1 cellular context compared by ENCODE assay signal in the genomic region with DNA sequence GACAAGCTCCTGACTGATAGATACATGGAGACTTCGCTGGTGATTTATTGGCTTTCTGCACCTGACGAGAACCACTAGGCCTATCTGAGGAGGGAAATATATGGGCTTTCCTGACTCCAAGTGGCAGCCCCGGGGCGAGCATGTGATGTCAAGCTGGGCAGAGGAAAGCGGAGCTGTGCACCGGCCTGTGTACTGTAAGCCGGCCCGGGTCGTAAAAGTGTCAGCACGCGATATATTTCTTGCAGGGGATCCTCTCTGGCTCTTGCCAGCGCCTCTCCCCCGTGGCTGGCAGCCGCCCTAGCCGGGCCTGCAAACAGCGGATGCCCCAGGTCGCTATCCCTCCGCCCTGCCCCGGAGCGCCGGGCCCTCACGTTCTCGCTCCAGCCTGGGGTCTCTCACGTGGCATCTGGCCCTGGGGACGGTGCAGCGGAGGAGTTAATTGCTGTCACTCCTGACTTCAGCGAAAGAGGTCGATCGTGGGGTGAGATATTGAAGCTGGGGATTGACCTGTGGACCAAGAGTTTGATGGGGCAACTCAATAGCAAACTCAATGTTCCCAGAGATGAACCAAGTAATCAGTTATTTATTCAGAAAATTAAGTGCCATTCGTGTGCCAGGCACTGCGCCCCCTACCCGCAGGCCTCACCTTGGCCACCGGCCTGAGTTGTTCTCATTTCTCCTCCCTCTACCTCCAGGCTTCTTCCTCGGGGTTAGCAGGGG.
A peak's percentile ranks its signal among the peaks of the same experiment; 100 is the strongest.
TF ChIP-seq lines count a peak whose summit lies in the region.

No MANE protein-coding gene starts in this region.

TF ChIP-seq in HepG2, 621 proteins besides CTCF, POLR2A, EP300 and RAD21 (continued from another document and continues in another):
- TF ChIP-seq, protein P1, sequence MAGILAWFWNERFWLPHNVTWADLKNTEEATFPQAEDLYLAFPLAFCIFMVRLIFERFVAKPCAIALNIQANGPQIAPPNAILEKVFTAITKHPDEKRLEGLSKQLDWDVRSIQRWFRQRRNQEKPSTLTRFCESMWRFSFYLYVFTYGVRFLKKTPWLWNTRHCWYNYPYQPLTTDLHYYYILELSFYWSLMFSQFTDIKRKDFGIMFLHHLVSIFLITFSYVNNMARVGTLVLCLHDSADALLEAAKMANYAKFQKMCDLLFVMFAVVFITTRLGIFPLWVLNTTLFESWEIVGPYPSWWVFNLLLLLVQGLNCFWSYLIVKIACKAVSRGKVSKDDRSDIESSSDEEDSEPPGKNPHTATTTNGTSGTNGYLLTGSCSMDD (CRISPR knock-in tag; IDR thresholded peaks at IDR 0.05) = no peak
- TF ChIP-seq NR2F6 (IDR thresholded peaks at IDR 0.05) (no peak), NR2F6 (CRISPR knock-in tag; IDR thresholded peaks at IDR 0.05) (no peak), ZNF816 (CRISPR knock-in tag; IDR thresholded peaks at IDR 0.05; ENCODE audit: borderline replicate concordance) (no peak), ZNF772 (CRISPR knock-in tag; IDR thresholded peaks at IDR 0.05) (no peak), MIXL1 (CRISPR knock-in tag; IDR thresholded peaks at IDR 0.05) (no peak), HIVEP1 (CRISPR knock-in tag; IDR thresholded peaks at IDR 0.05) (peak; percentile 66), PHF20 (CRISPR knock-in tag; IDR thresholded peaks at IDR 0.05) (no peak), ZZZ3 (CRISPR knock-in tag; IDR thresholded peaks at IDR 0.05; ENCODE audit: borderline replicate concordance) (no peak), AGO2 (optimal IDR thresholded peaks at IDR 0.05; ENCODE audit: low read depth, low read length) (peak; percentile 57), RARG (CRISPR knock-in tag; IDR thresholded peaks at IDR 0.05; ENCODE audit: low read depth) (no peak), SATB2 (CRISPR knock-in tag; IDR thresholded peaks at IDR 0.05) (no peak), ZKSCAN5 (CRISPR knock-in tag; IDR thresholded peaks at IDR 0.05) (no peak), ZNF501 (CRISPR knock-in tag; IDR thresholded peaks at IDR 0.05) (0 out of 2 replicates have a peak, but pooled peaks have one; percentile 17), HNRNPH1 (optimal IDR thresholded peaks at IDR 0.05; ENCODE audit: low read depth, low read length) (no peak), ZNF619 (CRISPR knock-in tag; IDR thresholded peaks at IDR 0.05) (no peak), FOXO1 (CRISPR knock-in tag; IDR thresholded peaks at IDR 0.05) (0 out of 2 replicates have a peak, but pooled peaks have one; percentile 39), CAMTA2 (CRISPR knock-in tag; IDR thresholded peaks at IDR 0.05; ENCODE audit: borderline replicate concordance) (no peak), DNMT3B (CRISPR knock-in tag; conservative IDR thresholded peaks at IDR 0.05) (no peak), ERF (CRISPR knock-in tag; IDR thresholded peaks at IDR 0.05) (no peak), BORCS8-MEF2B (CRISPR knock-in tag; IDR thresholded peaks at IDR 0.05) (peak; percentile 28; the same call in 1 of the 2 replicates), ZNF7 (CRISPR knock-in tag; IDR thresholded peaks at IDR 0.05) (no peak)
- TF ChIP-seq, protein P2, sequence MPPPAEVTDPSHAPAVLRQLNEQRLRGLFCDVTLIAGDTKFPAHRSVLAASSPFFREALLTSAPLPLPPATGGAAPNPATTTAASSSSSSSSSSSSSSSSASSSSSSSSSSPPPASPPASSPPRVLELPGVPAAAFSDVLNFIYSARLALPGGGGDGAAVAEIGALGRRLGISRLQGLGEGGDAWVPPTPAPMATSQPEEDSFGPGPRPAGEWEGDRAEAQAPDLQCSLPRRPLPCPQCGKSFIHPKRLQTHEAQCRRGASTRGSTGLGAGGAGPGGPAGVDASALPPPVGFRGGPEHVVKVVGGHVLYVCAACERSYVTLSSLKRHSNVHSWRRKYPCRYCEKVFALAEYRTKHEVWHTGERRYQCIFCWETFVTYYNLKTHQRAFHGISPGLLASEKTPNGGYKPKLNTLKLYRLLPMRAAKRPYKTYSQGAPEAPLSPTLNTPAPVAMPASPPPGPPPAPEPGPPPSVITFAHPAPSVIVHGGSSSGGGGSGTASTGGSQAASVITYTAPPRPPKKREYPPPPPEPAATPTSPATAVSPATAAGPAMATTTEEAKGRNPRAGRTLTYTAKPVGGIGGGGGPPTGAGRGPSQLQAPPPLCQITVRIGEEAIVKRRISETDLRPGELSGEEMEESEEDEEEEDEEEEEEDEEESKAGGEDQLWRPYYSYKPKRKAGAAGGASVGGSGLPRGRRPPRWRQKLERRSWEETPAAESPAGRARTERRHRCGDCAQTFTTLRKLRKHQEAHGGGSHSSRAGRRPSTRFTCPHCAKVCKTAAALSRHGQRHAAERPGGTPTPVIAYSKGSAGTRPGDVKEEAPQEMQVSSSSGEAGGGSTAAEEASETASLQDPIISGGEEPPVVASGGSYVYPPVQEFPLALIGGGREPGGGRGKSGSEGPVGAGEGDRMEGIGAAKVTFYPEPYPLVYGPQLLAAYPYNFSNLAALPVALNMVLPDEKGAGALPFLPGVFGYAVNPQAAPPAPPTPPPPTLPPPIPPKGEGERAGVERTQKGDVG (CRISPR knock-in tag; IDR thresholded peaks at IDR 0.05; ENCODE audit: borderline replicate concordance) = 0 out of 2 replicates have a peak, but pooled peaks have one; percentile 47
- TF ChIP-seq, protein P3, sequence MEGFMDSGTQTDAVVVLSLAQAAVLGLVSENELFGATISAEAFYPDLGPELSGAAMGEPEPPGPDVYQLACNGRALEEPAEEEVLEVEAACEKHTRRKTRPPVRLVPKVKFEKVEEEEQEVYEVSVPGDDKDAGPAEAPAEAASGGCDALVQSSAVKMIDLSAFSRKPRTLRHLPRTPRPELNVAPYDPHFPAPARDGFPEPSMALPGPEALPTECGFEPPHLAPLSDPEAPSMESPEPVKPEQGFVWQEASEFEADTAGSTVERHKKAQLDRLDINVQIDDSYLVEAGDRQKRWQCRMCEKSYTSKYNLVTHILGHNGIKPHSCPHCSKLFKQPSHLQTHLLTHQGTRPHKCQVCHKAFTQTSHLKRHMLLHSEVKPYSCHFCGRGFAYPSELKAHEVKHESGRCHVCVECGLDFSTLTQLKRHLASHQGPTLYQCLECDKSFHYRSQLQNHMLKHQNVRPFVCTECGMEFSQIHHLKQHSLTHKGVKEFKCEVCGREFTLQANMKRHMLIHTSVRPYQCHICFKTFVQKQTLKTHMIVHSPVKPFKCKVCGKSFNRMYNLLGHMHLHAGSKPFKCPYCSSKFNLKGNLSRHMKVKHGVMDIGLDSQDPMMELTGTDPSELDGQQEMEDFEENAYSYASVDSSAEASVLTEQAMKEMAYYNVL (CRISPR knock-in tag; IDR thresholded peaks at IDR 0.05; ENCODE audit: borderline replicate concordance) = no peak
- TF ChIP-seq, protein P4, sequence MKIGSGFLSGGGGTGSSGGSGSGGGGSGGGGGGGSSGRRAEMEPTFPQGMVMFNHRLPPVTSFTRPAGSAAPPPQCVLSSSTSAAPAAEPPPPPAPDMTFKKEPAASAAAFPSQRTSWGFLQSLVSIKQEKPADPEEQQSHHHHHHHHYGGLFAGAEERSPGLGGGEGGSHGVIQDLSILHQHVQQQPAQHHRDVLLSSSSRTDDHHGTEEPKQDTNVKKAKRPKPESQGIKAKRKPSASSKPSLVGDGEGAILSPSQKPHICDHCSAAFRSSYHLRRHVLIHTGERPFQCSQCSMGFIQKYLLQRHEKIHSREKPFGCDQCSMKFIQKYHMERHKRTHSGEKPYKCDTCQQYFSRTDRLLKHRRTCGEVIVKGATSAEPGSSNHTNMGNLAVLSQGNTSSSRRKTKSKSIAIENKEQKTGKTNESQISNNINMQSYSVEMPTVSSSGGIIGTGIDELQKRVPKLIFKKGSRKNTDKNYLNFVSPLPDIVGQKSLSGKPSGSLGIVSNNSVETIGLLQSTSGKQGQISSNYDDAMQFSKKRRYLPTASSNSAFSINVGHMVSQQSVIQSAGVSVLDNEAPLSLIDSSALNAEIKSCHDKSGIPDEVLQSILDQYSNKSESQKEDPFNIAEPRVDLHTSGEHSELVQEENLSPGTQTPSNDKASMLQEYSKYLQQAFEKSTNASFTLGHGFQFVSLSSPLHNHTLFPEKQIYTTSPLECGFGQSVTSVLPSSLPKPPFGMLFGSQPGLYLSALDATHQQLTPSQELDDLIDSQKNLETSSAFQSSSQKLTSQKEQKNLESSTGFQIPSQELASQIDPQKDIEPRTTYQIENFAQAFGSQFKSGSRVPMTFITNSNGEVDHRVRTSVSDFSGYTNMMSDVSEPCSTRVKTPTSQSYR (CRISPR knock-in tag; IDR thresholded peaks at IDR 0.05; ENCODE audit: borderline replicate concordance) = peak; percentile 7; the same call in 1 of the 2 replicates
- TF ChIP-seq, protein P5, sequence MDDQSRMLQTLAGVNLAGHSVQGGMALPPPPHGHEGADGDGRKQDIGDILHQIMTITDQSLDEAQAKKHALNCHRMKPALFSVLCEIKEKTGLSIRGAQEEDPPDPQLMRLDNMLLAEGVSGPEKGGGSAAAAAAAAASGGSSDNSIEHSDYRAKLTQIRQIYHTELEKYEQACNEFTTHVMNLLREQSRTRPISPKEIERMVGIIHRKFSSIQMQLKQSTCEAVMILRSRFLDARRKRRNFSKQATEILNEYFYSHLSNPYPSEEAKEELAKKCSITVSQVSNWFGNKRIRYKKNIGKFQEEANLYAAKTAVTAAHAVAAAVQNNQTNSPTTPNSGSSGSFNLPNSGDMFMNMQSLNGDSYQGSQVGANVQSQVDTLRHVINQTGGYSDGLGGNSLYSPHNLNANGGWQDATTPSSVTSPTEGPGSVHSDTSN (CRISPR knock-in tag; IDR thresholded peaks at IDR 0.05; ENCODE audit: borderline replicate concordance) = no peak
- TF ChIP-seq, protein P6, sequence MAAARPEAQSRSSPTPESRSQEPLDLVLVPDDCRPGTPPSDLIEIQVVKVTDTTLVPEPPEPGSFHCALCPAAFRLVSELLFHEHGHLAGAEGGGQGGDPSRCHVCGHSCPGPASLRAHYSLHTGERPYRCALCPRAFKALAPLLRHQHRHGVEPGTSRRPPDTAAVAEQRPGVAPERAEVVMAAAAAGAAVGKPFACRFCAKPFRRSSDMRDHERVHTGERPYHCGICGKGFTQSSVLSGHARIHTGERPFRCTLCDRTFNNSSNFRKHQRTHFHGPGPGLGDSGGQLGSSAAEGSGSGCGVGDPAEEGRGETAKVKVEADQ (CRISPR knock-in tag; IDR thresholded peaks at IDR 0.05; ENCODE audit: borderline replicate concordance) = peak; percentile 64; the same call in 1 of the 2 replicates
- TF ChIP-seq, protein P7, sequence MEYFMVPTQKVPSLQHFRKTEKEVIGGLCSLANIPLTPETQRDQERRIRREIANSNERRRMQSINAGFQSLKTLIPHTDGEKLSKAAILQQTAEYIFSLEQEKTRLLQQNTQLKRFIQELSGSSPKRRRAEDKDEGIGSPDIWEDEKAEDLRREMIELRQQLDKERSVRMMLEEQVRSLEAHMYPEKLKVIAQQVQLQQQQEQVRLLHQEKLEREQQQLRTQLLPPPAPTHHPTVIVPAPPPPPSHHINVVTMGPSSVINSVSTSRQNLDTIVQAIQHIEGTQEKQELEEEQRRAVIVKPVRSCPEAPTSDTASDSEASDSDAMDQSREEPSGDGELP (IDR thresholded peaks at IDR 0.05; ENCODE audit: borderline replicate concordance, low read depth) = no peak
- TF ChIP-seq, protein P8, sequence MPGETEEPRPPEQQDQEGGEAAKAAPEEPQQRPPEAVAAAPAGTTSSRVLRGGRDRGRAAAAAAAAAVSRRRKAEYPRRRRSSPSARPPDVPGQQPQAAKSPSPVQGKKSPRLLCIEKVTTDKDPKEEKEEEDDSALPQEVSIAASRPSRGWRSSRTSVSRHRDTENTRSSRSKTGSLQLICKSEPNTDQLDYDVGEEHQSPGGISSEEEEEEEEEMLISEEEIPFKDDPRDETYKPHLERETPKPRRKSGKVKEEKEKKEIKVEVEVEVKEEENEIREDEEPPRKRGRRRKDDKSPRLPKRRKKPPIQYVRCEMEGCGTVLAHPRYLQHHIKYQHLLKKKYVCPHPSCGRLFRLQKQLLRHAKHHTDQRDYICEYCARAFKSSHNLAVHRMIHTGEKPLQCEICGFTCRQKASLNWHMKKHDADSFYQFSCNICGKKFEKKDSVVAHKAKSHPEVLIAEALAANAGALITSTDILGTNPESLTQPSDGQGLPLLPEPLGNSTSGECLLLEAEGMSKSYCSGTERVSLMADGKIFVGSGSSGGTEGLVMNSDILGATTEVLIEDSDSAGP (CRISPR knock-in tag; IDR thresholded peaks at IDR 0.05; ENCODE audit: borderline replicate concordance) = no peak; the same call in 1 of the 2 replicates
- TF ChIP-seq, protein P9, sequence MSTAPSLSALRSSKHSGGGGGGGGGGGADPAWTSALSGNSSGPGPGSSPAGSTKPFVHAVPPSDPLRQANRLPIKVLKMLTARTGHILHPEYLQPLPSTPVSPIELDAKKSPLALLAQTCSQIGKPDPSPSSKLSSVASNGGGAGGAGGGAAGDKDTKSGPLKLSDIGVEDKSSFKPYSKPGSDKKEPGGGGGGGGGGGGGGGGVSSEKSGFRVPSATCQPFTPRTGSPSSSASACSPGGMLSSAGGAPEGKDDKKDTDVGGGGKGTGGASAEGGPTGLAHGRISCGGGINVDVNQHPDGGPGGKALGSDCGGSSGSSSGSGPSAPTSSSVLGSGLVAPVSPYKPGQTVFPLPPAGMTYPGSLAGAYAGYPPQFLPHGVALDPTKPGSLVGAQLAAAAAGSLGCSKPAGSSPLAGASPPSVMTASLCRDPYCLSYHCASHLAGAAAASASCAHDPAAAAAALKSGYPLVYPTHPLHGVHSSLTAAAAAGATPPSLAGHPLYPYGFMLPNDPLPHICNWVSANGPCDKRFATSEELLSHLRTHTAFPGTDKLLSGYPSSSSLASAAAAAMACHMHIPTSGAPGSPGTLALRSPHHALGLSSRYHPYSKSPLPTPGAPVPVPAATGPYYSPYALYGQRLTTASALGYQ (CRISPR knock-in tag; IDR thresholded peaks at IDR 0.05) = no peak
- TF ChIP-seq, protein P10, sequence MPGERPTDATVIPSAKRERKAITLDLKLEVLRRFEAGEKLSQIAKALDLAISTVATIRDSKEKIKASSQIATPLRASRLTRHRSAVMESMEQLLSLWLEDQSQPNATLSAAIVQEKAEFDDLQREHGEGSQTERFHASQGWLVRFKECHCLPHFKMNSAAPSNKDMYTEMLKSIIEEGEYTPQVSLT (CRISPR knock-in tag; IDR thresholded peaks at IDR 0.05; ENCODE audit: borderline replicate concordance, low read depth) = no peak
- TF ChIP-seq, protein P11, sequence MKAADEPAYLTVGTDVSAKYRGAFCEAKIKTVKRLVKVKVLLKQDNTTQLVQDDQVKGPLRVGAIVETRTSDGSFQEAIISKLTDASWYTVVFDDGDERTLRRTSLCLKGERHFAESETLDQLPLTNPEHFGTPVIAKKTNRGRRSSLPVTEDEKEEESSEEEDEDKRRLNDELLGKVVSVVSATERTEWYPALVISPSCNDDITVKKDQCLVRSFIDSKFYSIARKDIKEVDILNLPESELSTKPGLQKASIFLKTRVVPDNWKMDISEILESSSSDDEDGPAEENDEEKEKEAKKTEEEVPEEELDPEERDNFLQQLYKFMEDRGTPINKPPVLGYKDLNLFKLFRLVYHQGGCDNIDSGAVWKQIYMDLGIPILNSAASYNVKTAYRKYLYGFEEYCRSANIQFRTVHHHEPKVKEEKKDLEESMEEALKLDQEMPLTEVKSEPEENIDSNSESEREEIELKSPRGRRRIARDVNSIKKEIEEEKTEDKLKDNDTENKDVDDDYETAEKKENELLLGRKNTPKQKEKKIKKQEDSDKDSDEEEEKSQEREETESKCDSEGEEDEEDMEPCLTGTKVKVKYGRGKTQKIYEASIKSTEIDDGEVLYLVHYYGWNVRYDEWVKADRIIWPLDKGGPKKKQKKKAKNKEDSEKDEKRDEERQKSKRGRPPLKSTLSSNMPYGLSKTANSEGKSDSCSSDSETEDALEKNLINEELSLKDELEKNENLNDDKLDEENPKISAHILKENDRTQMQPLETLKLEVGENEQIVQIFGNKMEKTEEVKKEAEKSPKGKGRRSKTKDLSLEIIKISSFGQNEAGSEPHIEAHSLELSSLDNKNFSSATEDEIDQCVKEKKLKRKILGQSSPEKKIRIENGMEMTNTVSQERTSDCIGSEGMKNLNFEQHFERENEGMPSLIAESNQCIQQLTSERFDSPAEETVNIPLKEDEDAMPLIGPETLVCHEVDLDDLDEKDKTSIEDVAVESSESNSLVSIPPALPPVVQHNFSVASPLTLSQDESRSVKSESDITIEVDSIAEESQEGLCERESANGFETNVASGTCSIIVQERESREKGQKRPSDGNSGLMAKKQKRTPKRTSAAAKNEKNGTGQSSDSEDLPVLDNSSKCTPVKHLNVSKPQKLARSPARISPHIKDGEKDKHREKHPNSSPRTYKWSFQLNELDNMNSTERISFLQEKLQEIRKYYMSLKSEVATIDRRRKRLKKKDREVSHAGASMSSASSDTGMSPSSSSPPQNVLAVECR (CRISPR knock-in tag; IDR thresholded peaks at IDR 0.05; ENCODE audit: borderline replicate concordance) = peak; percentile 65; the same call in 1 of the 2 replicates
